In the genomic region with DNA sequence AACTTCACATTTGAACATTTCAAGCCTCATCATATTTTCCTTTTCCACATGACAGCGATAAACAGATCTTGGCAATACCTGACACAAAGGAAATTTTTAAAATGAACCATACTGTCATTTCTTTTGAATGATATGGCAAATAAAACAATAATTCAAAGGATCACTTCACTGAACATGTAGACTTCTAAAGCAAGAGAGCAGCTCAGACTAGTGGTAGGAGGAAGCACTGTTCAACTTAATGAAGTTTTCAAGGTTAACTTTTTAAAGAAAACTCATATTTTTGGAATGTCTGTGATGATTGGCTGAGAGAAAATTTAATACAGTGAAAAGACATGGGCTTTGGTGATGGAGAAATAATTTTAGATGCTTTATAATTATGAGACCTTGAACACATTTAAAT, we compare ENCODE assay signal across 21 cellular contexts.
DNase-seq lines count a peak whose midpoint lies in the region; ATAC-seq and TF ChIP-seq lines count a peak whose summit lies in the region.
"Had no signal": no experiment of that assay in that cellular context is flagged by ENCODE, and none has a peak within 500 bp of the region (broad histone marks: within the 10 kb centered on the region; RNA-seq: fewer than 3 reads in every experiment).

No MANE protein-coding gene starts in this region.

- no peak overlapping the region for H3K27ac ChIP-seq in ascending aorta
- H3K27ac ChIP-seq: gastrocnemius medialis, ovary, RWPE1, tibial nerve had no signal

- no peak overlapping the region for H3K4me3 Mint-ChIP-seq in progenitor cell of endocrine pancreas (ENCODE audit: low read depth)
- H3K4me3 Mint-ChIP-seq: activated CD8-positive, alpha-beta T cell treated with anti-CD3 and anti-CD28 coated beads, Interleukin-2, amount 10 ng/mL, durations not matched to agents 7 days and 5 days; H9; stimulated activated memory B cell treated with anti-CD40 and anti-IgM and Interleukin-4, amounts not matched to agents 10 μg/mL and 1 μg/mL and 100 μg/mL, for 72 hours had no signal

- H3K9me3 ChIP-seq in adipocyte (ENCODE audit: control insufficient read depth, low read length) (no peaks in the 10 kb centered on the region), ascending aorta (no peaks in the 10 kb centered on the region)
- H3K9me3 ChIP-seq: gastrocnemius medialis, ovary, tibial nerve had no signal

- peak; percentile 16 for TF ChIP-seq CTCF in progenitor cell of endocrine pancreas (IDR thresholded peaks at IDR 0.05; ENCODE audit: unreplicated experiment)
- peak in 1 of 3 experiments; percentile 30 for TF ChIP-seq CTCF in ascending aorta (IDR thresholded peaks at IDR 0.05)

- H3K9me3 Mint-ChIP-seq in progenitor cell of endocrine pancreas (ENCODE audit: low read depth) = no peaks in the 10 kb centered on the region
- H3K9me3 Mint-ChIP-seq: H9; stimulated activated memory B cell treated with anti-CD40 and anti-IgM and Interleukin-4, amounts not matched to agents 10 μg/mL and 1 μg/mL and 100 μg/mL, for 72 hours had no signal

- H3K27ac Mint-ChIP-seq in progenitor cell of endocrine pancreas = no peak overlapping the region
- H3K27ac Mint-ChIP-seq: activated CD8-positive, alpha-beta T cell treated with anti-CD3 and anti-CD28 coated beads, Interleukin-2, amount 10 ng/mL, durations not matched to agents 7 days and 5 days; H9; stimulated activated memory B cell treated with anti-CD40 and anti-IgM and Interleukin-4, amounts not matched to agents 10 μg/mL and 1 μg/mL and 100 μg/mL, for 72 hours had no signal

- DNase-seq in Kasumi-1 (lab: John Stamatoyannopoulos, UW) (peak; percentile 38 to 43), adipocyte (ENCODE audit: low read depth) (peak; percentile 38), fibroblast of gingiva (ENCODE audit: low read depth) (peak; percentile 18), progenitor cell of endocrine pancreas (ENCODE audit: low spot score, unreplicated experiment) (no peak), ascending aorta (ENCODE audit: low spot score in 2 of 2) (no peak), H4 (ENCODE audit: low spot score) (no peak)
- no peak for DNase-seq in effector CD8-positive, alpha-beta T cell (lab: John Stamatoyannopoulos, UW)
- DNase-seq: activated CD8-positive, alpha-beta T cell treated with anti-CD3 and anti-CD28 coated beads, Interleukin-2, amount 10 ng/mL, durations not matched to agents 7 days and 5 days; activated T-cell treated with anti-CD3 and anti-CD28 coated beads, Interleukin-2, amount 50 U/mL, for 1 hour; DMS79; gastrocnemius medialis; H9; NCI-H2081 treated with DMSO at 0.1 percent for 48 hours; NCI-H510A; ovary; T1000 had no signal

- no peak for ATAC-seq in HG02678 (IDR thresholded peaks at IDR 0.05; ENCODE audit: unreplicated experiment)
- ATAC-seq: activated CD4-positive, CD25-positive, alpha-beta regulatory T cell treated with anti-CD3 and anti-CD28 coated beads, Interleukin-2, amount 50 U/mL, for 24 hours; activated CD8-positive, alpha-beta T cell treated with anti-CD3 and anti-CD28 coated beads, Interleukin-2, amount 10 ng/mL, durations not matched to agents 7 days and 5 days; gastrocnemius medialis; stimulated activated memory B cell treated with anti-CD40 and anti-IgM and Interleukin-4, amounts not matched to agents 10 μg/mL and 1 μg/mL and 100 μg/mL, for 72 hours had no signal

- H3K4me1 ChIP-seq in adipocyte (ENCODE audit: control insufficient read depth, insufficient read depth, low read length) (no peaks in the 10 kb centered on the region), ascending aorta (no peaks in the 10 kb centered on the region)
- H3K4me1 ChIP-seq: gastrocnemius medialis, tibial nerve had no signal

- no peaks in the 10 kb centered on the region for H3K27me3 ChIP-seq in adipocyte (replicated peaks; ENCODE audit: control insufficient read depth, insufficient read depth, low read length)
- no peaks in the 10 kb centered on the region for H3K27me3 ChIP-seq in ascending aorta
- H3K27me3 ChIP-seq: gastrocnemius medialis, ovary, tibial nerve had no signal

- peaks cover 8% of the 10 kb centered on the region for H3K4me1 Mint-ChIP-seq in progenitor cell of endocrine pancreas (ENCODE audit: low read depth)
- H3K4me1 Mint-ChIP-seq: H9; stimulated activated memory B cell treated with anti-CD40 and anti-IgM and Interleukin-4, amounts not matched to agents 10 μg/mL and 1 μg/mL and 100 μg/mL, for 72 hours had no signal

- intact Hi-C loops in ascending aorta (cut with DNase I) = no loop called here

- peaks cover 31% of the 10 kb centered on the region for H3K27me3 Mint-ChIP-seq in progenitor cell of endocrine pancreas
- H3K27me3 Mint-ChIP-seq: stimulated activated memory B cell treated with anti-CD40 and anti-IgM and Interleukin-4, amounts not matched to agents 10 μg/mL and 1 μg/mL and 100 μg/mL, for 72 hours had no signal

- no peak overlapping the region for H3K9ac ChIP-seq in adipocyte (ENCODE audit: low read length)

- no peaks in the 10 kb centered on the region for H3K36me3 Mint-ChIP-seq in progenitor cell of endocrine pancreas (ENCODE audit: insufficient read depth)
- H3K36me3 Mint-ChIP-seq: stimulated activated memory B cell treated with anti-CD40 and anti-IgM and Interleukin-4, amounts not matched to agents 10 μg/mL and 1 μg/mL and 100 μg/mL, for 72 hours had no signal

- H3K36me3 ChIP-seq in adipocyte (ENCODE audit: control insufficient read depth, insufficient read depth, low read length, severe bottlenecking) = no peaks in the 10 kb centered on the region
- no peaks in the 10 kb centered on the region for H3K36me3 ChIP-seq in ascending aorta
- H3K36me3 ChIP-seq: gastrocnemius medialis, ovary, tibial nerve had no signal

- H3K4me3 ChIP-seq in adipocyte (ENCODE audit: low read length) = no peak overlapping the region
- H3K4me3 ChIP-seq in ascending aorta = no peak overlapping the region
- H3K4me3 ChIP-seq: gastrocnemius medialis, ovary, tibial nerve had no signal

Comparison
In these comparisons a context has a peak if more than half of its experiments do, and no peak if none do; other contexts are left out.
1. DNase-seq: peak in Kasumi-1 (2 of 2), adipocyte (single experiment) and fibroblast of gingiva (single experiment); none in progenitor cell of endocrine pancreas (single experiment), effector CD8-positive, alpha-beta T cell (single experiment), ascending aorta (0 of 2) and H4 (single experiment).